Comparison of ENCODE assay signal across 21 cellular contexts in the genomic region with DNA sequence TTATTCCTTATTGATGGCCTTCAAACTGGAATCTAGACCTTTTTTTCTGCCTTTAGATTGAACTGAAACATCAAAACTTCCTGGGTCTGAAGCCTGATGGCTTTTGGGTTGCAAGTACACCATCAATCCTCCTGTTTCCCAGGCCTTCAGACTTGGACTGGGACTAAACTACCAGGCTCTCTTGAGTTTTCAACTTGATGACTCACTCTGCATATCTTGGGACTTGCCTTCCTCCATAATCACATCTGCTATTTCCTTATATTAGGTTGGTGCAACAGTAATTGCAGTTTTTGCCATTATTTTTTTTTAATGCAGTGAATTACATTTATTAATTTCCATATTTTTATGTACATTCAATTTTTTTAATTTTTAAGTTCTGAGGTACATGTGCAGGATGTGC. TPM values are rescaled to one million over a fixed set of nuclear protein-coding genes. Genes with fewer than 3 reads are reported as not detected.
A peak's percentile ranks its signal among the peaks of the same experiment; 100 is the strongest.
DNase-seq lines count a peak whose midpoint lies in the region; ATAC-seq and TF ChIP-seq lines count a peak whose summit lies in the region.
"Had no signal": no experiment of that assay in that cellular context is flagged by ENCODE, and none has a peak within 500 bp of the region (broad histone marks: within the 10 kb centered on the region; RNA-seq: fewer than 3 reads in every experiment).

No MANE protein-coding gene starts in this region.

- no peak overlapping the region for H2AFZ ChIP-seq in HCT116 (ENCODE audit: low read depth, low read length, poor library complexity, severe bottlenecking)

- H3K36me3 ChIP-seq in HCT116 (ENCODE audit: control insufficient read depth in 1 of 2, insufficient read depth in 2 of 2, low read length in 2 of 2) (peaks cover 5 to 26% of the 10 kb centered on the region in 2 experiments; a peak in 3 of 4 replicates), esophagus squamous epithelium (no peaks in the 10 kb centered on the region), A673 (ENCODE audit: insufficient read depth, low read length, poor library complexity, severe bottlenecking) (no peaks in the 10 kb centered on the region)
- H3K36me3 ChIP-seq: BE2C had no signal

- H3K9me2 ChIP-seq in HCT116 (ENCODE audit: insufficient read depth) = no peaks in the 10 kb centered on the region

- no peak overlapping the region for H3K4me3 ChIP-seq in HCT116 (replicated peaks in 1 of 2; ENCODE audit: low read depth in 1 of 2, low read length in 2 of 2)
- no peak overlapping the region for H3K4me3 ChIP-seq in astrocyte of the spinal cord (ENCODE audit: low read depth, low read length)
- H3K4me3 ChIP-seq in fibroblast of the aortic adventitia (ENCODE audit: low read depth, low read length) = no peak overlapping the region
- H3K4me3 ChIP-seq in esophagus squamous epithelium = no peak overlapping the region
- no peak overlapping the region for H3K4me3 ChIP-seq in A673 (ENCODE audit: low read depth, low read length, poor library complexity, severe bottlenecking)

- peaks cover 8% of the 10 kb centered on the region; the same call in 1 of the 2 replicates for H4K20me1 ChIP-seq in HCT116 (ENCODE audit: insufficient read depth)

- ATAC-seq in HCT116 (0 out of 2 replicates have a peak, but pooled peaks have one; percentile 9), GM19455 (IDR thresholded peaks at IDR 0.05; ENCODE audit: unreplicated experiment) (no peak)
- ATAC-seq: PC-3 had no signal

- no peak overlapping the region for H3K27ac ChIP-seq in HCT116 (ENCODE audit: low read depth, low read length)
- no peak overlapping the region for H3K27ac ChIP-seq in esophagus squamous epithelium
- H3K27ac ChIP-seq in A673 (ENCODE audit: low read depth, low read length, poor library complexity, severe bottlenecking) = no peak overlapping the region

- in situ Hi-C loops in astrocyte of the spinal cord (cut with HindIII; ENCODE audit: low sequenced_read_pairs) = no loop called here

- RAD21 ChIA-PET in HCT116 (lab: Charles Lee; ENCODE audit: low non-redundant PET in 1 of 2, low total read pairs in 2 of 2, uncharacterized antibody in 2 of 2, unreplicated experiment in 2 of 2) = no interaction called here

- POLR2A ChIA-PET in HCT116 (lab: Charles Lee) (no interaction called here), A673 (lab: Charles Lee; ENCODE audit: low non-redundant PET) (no interaction called here)

- H3K4me1 ChIP-seq in HCT116 (ENCODE audit: control insufficient read depth in 1 of 2, insufficient read depth in 2 of 2, low read length in 2 of 2) (0 out of 4 replicates have a peak, but pooled peaks cover 0 to 3% of the 10 kb centered on the region in 2 experiments), esophagus squamous epithelium (no peaks in the 10 kb centered on the region), A673 (ENCODE audit: insufficient read depth, low read length, poor library complexity, severe bottlenecking) (no peaks in the 10 kb centered on the region)
- H3K4me1 ChIP-seq: BE2C had no signal

- CTCF ChIA-PET in HCT116 (lab: Charles Lee) = no interaction called here
- CTCF ChIA-PET in A673 (lab: Charles Lee) = no interaction called here

- H3K79me2 ChIP-seq in HCT116 (ENCODE audit: insufficient read depth, low read length) = peaks cover 15% of the 10 kb centered on the region; the same call in 1 of the 2 replicates

- TF ChIP-seq POLR2A in HCT116 (IDR thresholded peaks at IDR 0.05; ENCODE audit: borderline replicate concordance, extremely low read depth, insufficient read depth, insufficient read length) (no peak), esophagus squamous epithelium (IDR thresholded peaks at IDR 0.05) (no peak)

- H3K9ac ChIP-seq in HCT116 (ENCODE audit: low read length) = no peak overlapping the region

- no peaks in the 10 kb centered on the region for H3K9me3 ChIP-seq in HCT116 (ENCODE audit: control insufficient read depth in 1 of 2, insufficient read depth in 1 of 2, low read depth in 1 of 2, low read length in 2 of 2)
- no peaks in the 10 kb centered on the region for H3K9me3 ChIP-seq in esophagus squamous epithelium
- no peaks in the 10 kb centered on the region for H3K9me3 ChIP-seq in A673 (ENCODE audit: low read depth, low read length, poor library complexity, severe bottlenecking)
- H3K9me3 ChIP-seq: BE2C had no signal

- H3K4me2 ChIP-seq in HCT116 (ENCODE audit: low read length) = no peak overlapping the region

- TF ChIP-seq RAD21 in HCT116 (IDR thresholded peaks at IDR 0.05; ENCODE audit: low read depth) = no peak

- H3K27me3 ChIP-seq in HCT116 (ENCODE audit: insufficient read depth, low read length) (no peaks in the 10 kb centered on the region), esophagus squamous epithelium (no peaks in the 10 kb centered on the region), A673 (replicated peaks; ENCODE audit: insufficient read depth, low read depth, low read length, poor library complexity) (no peaks in the 10 kb centered on the region)
- H3K27me3 ChIP-seq: BE2C had no signal

- intact Hi-C loops in HCT116 (cut with micrococcal nuclease) = no loop called here
- intact Hi-C loops in esophagus squamous epithelium (cut with DNase I) = no loop called here
- intact Hi-C loops in A673 (cut with micrococcal nuclease; ENCODE audit: unreplicated experiment) = no loop called here

- TF ChIP-seq CTCF in HCT116 (IDR thresholded peaks at IDR 0.05 in 2 of 3, conservative IDR thresholded peaks at IDR 0.05 in 1 of 3; ENCODE audit: borderline replicate concordance in 1 of 3, insufficient read depth in 1 of 3, low read depth in 2 of 3, low read length in 2 of 3) (no peak), astrocyte of the spinal cord (IDR thresholded peaks at IDR 0.05; ENCODE audit: low read depth, low read length) (no peak), fibroblast of the aortic adventitia (IDR thresholded peaks at IDR 0.05; ENCODE audit: insufficient read depth, low read length) (no peak), esophagus squamous epithelium (IDR thresholded peaks at IDR 0.05) (no peak), A673 (conservative IDR thresholded peaks at IDR 0.05; ENCODE audit: low read depth, low read length) (no peak)

- peak; percentile 14 for DNase-seq in AG20443 (ENCODE audit: low spot score)
- DNase-seq in HCT116 (ENCODE audit: low read depth, low spot score) = no peak
- peak; percentile 9 for DNase-seq in astrocyte of the spinal cord (ENCODE audit: low read depth, low spot score)
- peak; percentile 42 for DNase-seq in fibroblast of the aortic adventitia (ENCODE audit: low read depth)
- no peak for DNase-seq in esophagus squamous epithelium (lab: John Stamatoyannopoulos, UW)
- DNase-seq in A673 (ENCODE audit: low spot score) = no peak
- no peak for DNase-seq in DMS79 treated with DMSO at 0.1 percent for 48 hours (lab: John Stamatoyannopoulos, UW)
- DNase-seq: BE2C; CD4-positive, alpha-beta memory T cell; DND-41; KG1; NCI-H1092; NCI-H1694; NCI-H2107; NCI-H345; NCI-H526 treated with DMSO at 0.1 percent for 48 hours; NK-92 treated with Interleukin-12 subunit alpha and Interleukin-12 subunit beta, amount 100 ng/mL, for 24 hours; PC-3; SHP77 had no signal

- no TSS peak for BruUV-seq in HCT116 (replicated peaks; lab: Mats Ljungman, UMichigan)
- no TSS peak for BruUV-seq in A673 (replicated peaks; lab: Mats Ljungman, UMichigan)

TF ChIP-seq in HCT116, 20 proteins besides CTCF, POLR2A, EP300 and RAD21:
- no peak for TF ChIP-seq CBX3 (IDR thresholded peaks at IDR 0.05; ENCODE audit: low read depth)
- no peak for TF ChIP-seq CEBPB (IDR thresholded peaks at IDR 0.05; ENCODE audit: low read depth)
- no peak for TF ChIP-seq SP1 (IDR thresholded peaks at IDR 0.05; ENCODE audit: low read depth)
- peak; percentile 23; the same call in 1 of the 2 replicates for TF ChIP-seq POLR2AphosphoS5 (IDR thresholded peaks at IDR 0.05; ENCODE audit: low read depth, low read length)
- TF ChIP-seq SIN3A (IDR thresholded peaks at IDR 0.05; ENCODE audit: low read depth) = no peak

RNA-seq across cellular contexts. Expression of a gene that starts 7.0 kb away (rescaled TPM):
- 140 TPM for total RNA-seq in HCT116 (2021; ENCODE audit: unreplicated experiment)
- polyA plus RNA-seq in HCT116 (2012) = 78.0 and 89.0 TPM in 2 replicates
- total RNA-seq in fibroblast of the aortic adventitia (ENCODE audit: low replicate concordance) = not detected in 2 replicates
- under 1 TPM in 1 of 4 donors, not detected in 3; 0.57 TPM for total RNA-seq in esophagus squamous epithelium
- not detected in 2 replicates for total RNA-seq in A673 (2021)
- total RNA-seq: CD4-positive, alpha-beta memory T cell; MCF 10A had no signal
- polyA plus RNA-seq: CD4-positive, alpha-beta memory T cell had no signal

RNA-seq across cellular contexts. Expression of a gene that starts 12.2 kb away (rescaled TPM):
- 17.1 TPM for total RNA-seq in HCT116 (2021; ENCODE audit: unreplicated experiment)
- polyA plus RNA-seq in HCT116 (2012) = 8.0 and 8.6 TPM in 2 replicates
- not detected in 2 replicates for total RNA-seq in fibroblast of the aortic adventitia (ENCODE audit: low replicate concordance)
- total RNA-seq in esophagus squamous epithelium = not detected
- not detected in 2 replicates for total RNA-seq in A673 (2021)
- total RNA-seq: CD4-positive, alpha-beta memory T cell; MCF 10A had no signal
- polyA plus RNA-seq: CD4-positive, alpha-beta memory T cell had no signal

RNA-seq across cellular contexts. Expression of a gene that starts 15.0 kb away (rescaled TPM):
- total RNA-seq in HCT116 (2021; ENCODE audit: unreplicated experiment) (not detected), fibroblast of the aortic adventitia (ENCODE audit: low replicate concordance) (not detected in 2 replicates), esophagus squamous epithelium (not detected), A673 (2021) (not detected in 2 replicates)
- 0.26 and 0.46 TPM in 2 replicates for polyA plus RNA-seq in HCT116 (2012)
- total RNA-seq: CD4-positive, alpha-beta memory T cell; MCF 10A; PC-3 had no signal
- polyA plus RNA-seq: CD4-positive, alpha-beta memory T cell had no signal

RNA-seq across cellular contexts. Expression of a gene that starts 34.6 kb away (rescaled TPM):
- total RNA-seq in HCT116 (2021; ENCODE audit: unreplicated experiment) (43.7 TPM), fibroblast of the aortic adventitia (ENCODE audit: low replicate concordance) (0.18 TPM in 1 of 2 replicates, not detected in the other), esophagus squamous epithelium (not detected), A673 (2021) (not detected in 2 replicates)
- polyA plus RNA-seq in HCT116 (2012) = 19.8 and 28.4 TPM in 2 replicates
- total RNA-seq: CD4-positive, alpha-beta memory T cell; MCF 10A had no signal
- polyA plus RNA-seq: CD4-positive, alpha-beta memory T cell had no signal

RNA-seq across cellular contexts. Expression of a gene that starts 47.3 kb away (rescaled TPM):
- total RNA-seq in HCT116 (2021; ENCODE audit: unreplicated experiment) = not detected
- 0.09 and 0.27 TPM in 2 replicates for polyA plus RNA-seq in HCT116 (2012)
- total RNA-seq in fibroblast of the aortic adventitia (ENCODE audit: low replicate concordance) = under 0.01 TPM in 1 of 2 replicates, not detected in the other
- total RNA-seq in esophagus squamous epithelium = not detected
- total RNA-seq in A673 (2021) = not detected in 2 replicates
- total RNA-seq: CD4-positive, alpha-beta memory T cell; MCF 10A; PC-3 had no signal
- polyA plus RNA-seq: CD4-positive, alpha-beta memory T cell had no signal

Comparison
In these comparisons a context has a peak if more than half of its experiments do, and no peak if none do; other contexts are left out.
1. DNase-seq: peak in AG20443 (single experiment), astrocyte of the spinal cord (single experiment) and fibroblast of the aortic adventitia (single experiment); none in HCT116 (single experiment), esophagus squamous epithelium (single experiment), A673 (single experiment) and DMS79 treated with DMSO at 0.1 percent for 48 hours (single experiment).
2. RNA of a gene that starts 7.0 kb away (total RNA-seq): 140 TPM in HCT116 (single experiment); not detected in A673, not detected in fibroblast of the aortic adventitia and 0.57 TPM in esophagus squamous epithelium; every median in the first group is over 10 times any median in the second.
3. RNA of a gene that starts 12.2 kb away (total RNA-seq): 17.1 TPM in HCT116 (single experiment); not detected in fibroblast of the aortic adventitia, not detected in esophagus squamous epithelium and not detected in A673; every median in the first group is over 10 times any median in the second.